In genomic region chr11:445765-446588, GRCh38 we compare ENCODE assay signal across 1 cellular context.
TF ChIP-seq lines count a peak whose summit lies in the region.

No MANE protein-coding gene starts in this region.

TF ChIP-seq in HEK293, 187 proteins besides CTCF, POLR2A, EP300 and RAD21 (continued from another document):
- no peak for TF ChIP-seq PRDM6 (tag by site-specific recombination; IDR thresholded peaks at IDR 0.05)
- no peak for TF ChIP-seq HOXD13 (CRISPR knock-in tag; IDR thresholded peaks at IDR 0.05; ENCODE audit: borderline replicate concordance)
- TF ChIP-seq ZNF266 (tag by site-specific recombination; IDR thresholded peaks at IDR 0.05; ENCODE audit: low read depth) = no peak
- no peak for TF ChIP-seq ZNF561 (tag by site-specific recombination; IDR thresholded peaks at IDR 0.05; ENCODE audit: borderline replicate concordance)
